In genomic region chr2:201126308-201127127, GRCh38 we compare ENCODE assay signal across 1 cellular context.
A peak's percentile ranks its signal among the peaks of the same experiment; 100 is the strongest.
TF ChIP-seq lines count a peak whose summit lies in the region.

No MANE protein-coding gene starts in this region.

TF ChIP-seq in K562, 482 proteins besides CTCF, POLR2A, EP300 and RAD21 (continued from another document and continues in another):
- TF ChIP-seq, protein P1, sequence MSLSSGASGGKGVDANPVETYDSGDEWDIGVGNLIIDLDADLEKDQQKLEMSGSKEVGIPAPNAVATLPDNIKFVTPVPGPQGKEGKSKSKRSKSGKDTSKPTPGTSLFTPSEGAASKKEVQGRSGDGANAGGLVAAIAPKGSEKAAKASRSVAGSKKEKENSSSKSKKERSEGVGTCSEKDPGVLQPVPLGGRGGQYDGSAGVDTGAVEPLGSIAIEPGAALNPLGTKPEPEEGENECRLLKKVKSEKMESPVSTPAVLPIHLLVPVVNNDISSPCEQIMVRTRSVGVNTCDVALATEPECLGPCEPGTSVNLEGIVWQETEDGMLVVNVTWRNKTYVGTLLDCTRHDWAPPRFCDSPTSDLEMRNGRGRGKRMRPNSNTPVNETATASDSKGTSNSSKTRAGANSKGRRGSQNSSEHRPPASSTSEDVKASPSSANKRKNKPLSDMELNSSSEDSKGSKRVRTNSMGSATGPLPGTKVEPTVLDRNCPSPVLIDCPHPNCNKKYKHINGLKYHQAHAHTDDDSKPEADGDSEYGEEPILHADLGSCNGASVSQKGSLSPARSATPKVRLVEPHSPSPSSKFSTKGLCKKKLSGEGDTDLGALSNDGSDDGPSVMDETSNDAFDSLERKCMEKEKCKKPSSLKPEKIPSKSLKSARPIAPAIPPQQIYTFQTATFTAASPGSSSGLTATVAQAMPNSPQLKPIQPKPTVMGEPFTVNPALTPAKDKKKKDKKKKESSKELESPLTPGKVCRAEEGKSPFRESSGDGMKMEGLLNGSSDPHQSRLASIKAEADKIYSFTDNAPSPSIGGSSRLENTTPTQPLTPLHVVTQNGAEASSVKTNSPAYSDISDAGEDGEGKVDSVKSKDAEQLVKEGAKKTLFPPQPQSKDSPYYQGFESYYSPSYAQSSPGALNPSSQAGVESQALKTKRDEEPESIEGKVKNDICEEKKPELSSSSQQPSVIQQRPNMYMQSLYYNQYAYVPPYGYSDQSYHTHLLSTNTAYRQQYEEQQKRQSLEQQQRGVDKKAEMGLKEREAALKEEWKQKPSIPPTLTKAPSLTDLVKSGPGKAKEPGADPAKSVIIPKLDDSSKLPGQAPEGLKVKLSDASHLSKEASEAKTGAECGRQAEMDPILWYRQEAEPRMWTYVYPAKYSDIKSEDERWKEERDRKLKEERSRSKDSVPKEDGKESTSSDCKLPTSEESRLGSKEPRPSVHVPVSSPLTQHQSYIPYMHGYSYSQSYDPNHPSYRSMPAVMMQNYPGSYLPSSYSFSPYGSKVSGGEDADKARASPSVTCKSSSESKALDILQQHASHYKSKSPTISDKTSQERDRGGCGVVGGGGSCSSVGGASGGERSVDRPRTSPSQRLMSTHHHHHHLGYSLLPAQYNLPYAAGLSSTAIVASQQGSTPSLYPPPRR (CRISPR knock-in tag; IDR thresholded peaks at IDR 0.05; ENCODE audit: borderline replicate concordance) = no peak
- TF ChIP-seq CXXC5 (CRISPR knock-in tag; IDR thresholded peaks at IDR 0.05) (peak; percentile 99), MYNN (IDR thresholded peaks at IDR 0.05) (no peak), MYNN (CRISPR knock-in tag; IDR thresholded peaks at IDR 0.05) (no peak), ZBTB9 (CRISPR knock-in tag; IDR thresholded peaks at IDR 0.05) (peak; percentile 99), ZNF143 (CRISPR knock-in tag; IDR thresholded peaks at IDR 0.05) (no peak), ZFPM2 (CRISPR knock-in tag; IDR thresholded peaks at IDR 0.05) (peak; percentile 87; the same call in 1 of the 2 replicates), CBFB (CRISPR knock-in tag; IDR thresholded peaks at IDR 0.05) (no peak), ZNF224 (CRISPR knock-in tag; IDR thresholded peaks at IDR 0.05) (no peak), WHSC1 (IDR thresholded peaks at IDR 0.05; ENCODE audit: low read length) (no peak), ZSCAN29 (IDR thresholded peaks at IDR 0.05) (no peak), HOMEZ (CRISPR knock-in tag; IDR thresholded peaks at IDR 0.05) (peak; percentile 96), RBM39 (optimal IDR thresholded peaks at IDR 0.05; ENCODE audit: low read depth, low read length) (no peak), GTF3C2 (IDR thresholded peaks at IDR 0.05; ENCODE audit: borderline replicate concordance, extremely low read depth, insufficient read length) (no peak), ZNF444 (CRISPR knock-in tag; IDR thresholded peaks at IDR 0.05) (peak; percentile 95), TCFL5 (CRISPR knock-in tag; conservative IDR thresholded peaks at IDR 0.05) (peak; percentile 98), ZNF282 (CRISPR knock-in tag; IDR thresholded peaks at IDR 0.05) (no peak), PATZ1 (CRISPR knock-in tag; IDR thresholded peaks at IDR 0.05; ENCODE audit: borderline replicate concordance) (peak; percentile 97), ZNF324 (CRISPR knock-in tag; IDR thresholded peaks at IDR 0.05) (peak; percentile 86), ZSCAN32 (CRISPR knock-in tag; IDR thresholded peaks at IDR 0.05) (peak; percentile 92), ZNF175 (CRISPR knock-in tag; IDR thresholded peaks at IDR 0.05; ENCODE audit: low read depth) (peak; percentile 100), FOXP4 (CRISPR knock-in tag; IDR thresholded peaks at IDR 0.05; ENCODE audit: borderline replicate concordance) (no peak), ESRRB (CRISPR knock-in tag; IDR thresholded peaks at IDR 0.05; ENCODE audit: borderline replicate concordance) (peak; percentile 57; the same call in 1 of the 2 replicates), MCM7 (IDR thresholded peaks at IDR 0.05) (no peak), ZNF583 (CRISPR knock-in tag; IDR thresholded peaks at IDR 0.05) (peak; percentile 100), ZNF79 (CRISPR knock-in tag; IDR thresholded peaks at IDR 0.05; ENCODE audit: low read depth) (peak; percentile 99), ELF4 (CRISPR knock-in tag; IDR thresholded peaks at IDR 0.05) (peak; percentile 98), ZBTB5 (IDR thresholded peaks at IDR 0.05) (no peak), MXD1 (CRISPR knock-in tag; IDR thresholded peaks at IDR 0.05; ENCODE audit: borderline replicate concordance, poor library complexity, severe bottlenecking) (peak; percentile 84)
- TF ChIP-seq, protein P2, sequence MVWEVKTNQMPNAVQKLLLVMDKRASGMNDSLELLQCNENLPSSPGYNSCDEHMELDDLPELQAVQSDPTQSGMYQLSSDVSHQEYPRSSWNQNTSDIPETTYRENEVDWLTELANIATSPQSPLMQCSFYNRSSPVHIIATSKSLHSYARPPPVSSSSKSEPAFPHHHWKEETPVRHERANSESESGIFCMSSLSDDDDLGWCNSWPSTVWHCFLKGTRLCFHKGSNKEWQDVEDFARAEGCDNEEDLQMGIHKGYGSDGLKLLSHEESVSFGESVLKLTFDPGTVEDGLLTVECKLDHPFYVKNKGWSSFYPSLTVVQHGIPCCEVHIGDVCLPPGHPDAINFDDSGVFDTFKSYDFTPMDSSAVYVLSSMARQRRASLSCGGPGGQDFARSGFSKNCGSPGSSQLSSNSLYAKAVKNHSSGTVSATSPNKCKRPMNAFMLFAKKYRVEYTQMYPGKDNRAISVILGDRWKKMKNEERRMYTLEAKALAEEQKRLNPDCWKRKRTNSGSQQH (CRISPR knock-in tag; IDR thresholded peaks at IDR 0.05) = peak; percentile 99
- TF ChIP-seq, protein P3, sequence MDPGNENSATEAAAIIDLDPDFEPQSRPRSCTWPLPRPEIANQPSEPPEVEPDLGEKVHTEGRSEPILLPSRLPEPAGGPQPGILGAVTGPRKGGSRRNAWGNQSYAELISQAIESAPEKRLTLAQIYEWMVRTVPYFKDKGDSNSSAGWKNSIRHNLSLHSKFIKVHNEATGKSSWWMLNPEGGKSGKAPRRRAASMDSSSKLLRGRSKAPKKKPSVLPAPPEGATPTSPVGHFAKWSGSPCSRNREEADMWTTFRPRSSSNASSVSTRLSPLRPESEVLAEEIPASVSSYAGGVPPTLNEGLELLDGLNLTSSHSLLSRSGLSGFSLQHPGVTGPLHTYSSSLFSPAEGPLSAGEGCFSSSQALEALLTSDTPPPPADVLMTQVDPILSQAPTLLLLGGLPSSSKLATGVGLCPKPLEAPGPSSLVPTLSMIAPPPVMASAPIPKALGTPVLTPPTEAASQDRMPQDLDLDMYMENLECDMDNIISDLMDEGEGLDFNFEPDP (CRISPR knock-in tag; IDR thresholded peaks at IDR 0.05) = peak; percentile 97
- TF ChIP-seq, protein P4, sequence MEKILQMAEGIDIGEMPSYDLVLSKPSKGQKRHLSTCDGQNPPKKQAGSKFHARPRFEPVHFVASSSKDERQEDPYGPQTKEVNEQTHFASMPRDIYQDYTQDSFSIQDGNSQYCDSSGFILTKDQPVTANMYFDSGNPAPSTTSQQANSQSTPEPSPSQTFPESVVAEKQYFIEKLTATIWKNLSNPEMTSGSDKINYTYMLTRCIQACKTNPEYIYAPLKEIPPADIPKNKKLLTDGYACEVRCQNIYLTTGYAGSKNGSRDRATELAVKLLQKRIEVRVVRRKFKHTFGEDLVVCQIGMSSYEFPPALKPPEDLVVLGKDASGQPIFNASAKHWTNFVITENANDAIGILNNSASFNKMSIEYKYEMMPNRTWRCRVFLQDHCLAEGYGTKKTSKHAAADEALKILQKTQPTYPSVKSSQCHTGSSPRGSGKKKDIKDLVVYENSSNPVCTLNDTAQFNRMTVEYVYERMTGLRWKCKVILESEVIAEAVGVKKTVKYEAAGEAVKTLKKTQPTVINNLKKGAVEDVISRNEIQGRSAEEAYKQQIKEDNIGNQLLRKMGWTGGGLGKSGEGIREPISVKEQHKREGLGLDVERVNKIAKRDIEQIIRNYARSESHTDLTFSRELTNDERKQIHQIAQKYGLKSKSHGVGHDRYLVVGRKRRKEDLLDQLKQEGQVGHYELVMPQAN (IDR thresholded peaks at IDR 0.05; ENCODE audit: borderline replicate concordance) = no peak
- TF ChIP-seq, protein P5, sequence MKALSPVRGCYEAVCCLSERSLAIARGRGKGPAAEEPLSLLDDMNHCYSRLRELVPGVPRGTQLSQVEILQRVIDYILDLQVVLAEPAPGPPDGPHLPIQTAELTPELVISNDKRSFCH (CRISPR knock-in tag; IDR thresholded peaks at IDR 0.05) = peak; percentile 92
- TF ChIP-seq, protein P5 (tag; IDR thresholded peaks at IDR 0.05) = peak; percentile 100
